Comparison of ENCODE assay signal across 11 cellular contexts in genomic region chr1:160117709-160118183, GRCh38. TPM values are rescaled to one million over a fixed set of nuclear protein-coding genes. Genes with fewer than 3 reads are reported as not detected.
DNase-seq lines count a peak whose midpoint lies in the region; ATAC-seq, FAIRE-seq and TF ChIP-seq lines count a peak whose summit lies in the region.
"Had no signal": no experiment of that assay in that cellular context is flagged by ENCODE, and none has a peak within 500 bp of the region (broad histone marks: within the 10 kb centered on the region; RNA-seq: fewer than 3 reads in every experiment).

No MANE protein-coding gene starts in this region.

- H3K23me2 ChIP-seq in H1 (ENCODE audit: low read depth, low read length) = peaks cover 8% of the 10 kb centered on the region; the same call in 1 of the 2 replicates

- H4K8ac ChIP-seq in H1 (ENCODE audit: extremely low read depth, insufficient read depth, low read length) = peak overlapping the region; percentile 57

- no peak for TF ChIP-seq POLR2A in H1 (IDR thresholded peaks at IDR 0.05; ENCODE audit: control extremely low read depth in 1 of 2, low read depth in 2 of 2, low read length in 2 of 2)

- H3K4me2 ChIP-seq in H1 (ENCODE audit: insufficient read depth in 1 of 2, low read depth in 2 of 2, low read length in 2 of 2) = peak overlapping the region; percentile 70 to 89

- no peak overlapping the region; a peak in 2 of 7 replicates for H3K9ac ChIP-seq in H1 (replicated peaks in 1 of 4; ENCODE audit: extremely low read depth in 1 of 4, low read depth in 3 of 4, low read length in 3 of 4)

- no peak overlapping the region for H2AFZ ChIP-seq in H1 (ENCODE audit: low read length)

- peak overlapping the region; percentile 75; the same call in 1 of the 2 replicates for H2AK5ac ChIP-seq in H1 (ENCODE audit: low read depth, low read length)

- no peak overlapping the region for H2BK120ac ChIP-seq in H1 (replicated peaks; ENCODE audit: low read depth, low read length)

- DNase-seq in NCI-H2227 (lab: John Stamatoyannopoulos, UW; ENCODE audit: unreplicated experiment) (peak; percentile 13), H1 (ENCODE audit: low read depth in 1 of 2, low spot score in 2 of 2) (no peak), left lobe of liver (ENCODE audit: low spot score) (no peak), substantia nigra (lab: John Stamatoyannopoulos, UW) (peak in 44 of 49 donors; percentile 18 to 95 (median 76)), NCI-H2107 (lab: John Stamatoyannopoulos, UW) (no peak), SHP77 (lab: John Stamatoyannopoulos, UW) (no peak), GF-D8 (lab: John Stamatoyannopoulos, UW) (no peak), OCI-M2 (lab: John Stamatoyannopoulos, UW; ENCODE audit: unreplicated experiment) (no peak)
- DNase-seq: Karpas-422; stimulated activated CD4-positive, alpha-beta T cell treated with anti-CD3 and anti-CD28 coated beads, Interleukin-2, amount 100 ng/mL, for 48 hours had no signal

- FAIRE-seq in H1 (lab: Jason Lieb, UNC) = no peak
- FAIRE-seq: endothelial cell of umbilical vein had no signal

- H2BK20ac ChIP-seq in H1 (ENCODE audit: low read length) = peak overlapping the region; percentile 75; the same call in 1 of the 2 replicates

- TF ChIP-seq EP300 in H1 (IDR thresholded peaks at IDR 0.05; ENCODE audit: borderline replicate concordance in 1 of 2, low read depth in 2 of 2, low read length in 2 of 2) = no peak

- H3K27ac ChIP-seq in H1 (ENCODE audit: low read depth, low read length) (no peak overlapping the region), substantia nigra (ENCODE audit: low read depth, low read length, poor library complexity, severe bottlenecking) (peak overlapping the region; percentile 54)

- peak overlapping the region; percentile 82 for H3K4ac ChIP-seq in H1 (replicated peaks; ENCODE audit: insufficient read length, low read depth, low read length)

- peaks cover 15 to 44% (median 32%) of the 10 kb centered on the region in 4 experiments for H3K4me1 ChIP-seq in H1 (replicated peaks in 1 of 4; ENCODE audit: control insufficient read depth in 3 of 4, insufficient read depth in 4 of 4, low read length in 3 of 4)

- peaks cover 0 to 8% of the 10 kb centered on the region in 2 experiments; a peak in 1 of 4 replicates for H3K79me2 ChIP-seq in H1 (ENCODE audit: control insufficient read depth in 1 of 2, insufficient read depth in 2 of 2, low read length in 2 of 2)

- H3K14ac ChIP-seq in H1 (ENCODE audit: insufficient read length) = peak overlapping the region; percentile 62

- CTCF ChIA-PET in H1 (lab: Charles Lee; ENCODE audit: partially characterized antibody) = interaction anchor here (0.7 to 18.1 kb wide), 24 partner anchors 9 to 329 kb away, joined by 3 to 256 read pairs (median 5); partner anchors contain the start of genes ATP1A4 and CASQ1

- H3K23ac ChIP-seq in H1 (ENCODE audit: insufficient read length) = no peak overlapping the region

- WGBS in H1 (ENCODE audit: extremely low coverage in 1 of 2, insufficient coverage in 1 of 2, insufficient read length in 1 of 2, insufficient replicate concordance in 2 of 2, low coverage in 1 of 2, low lambda C conversion rate in 2 of 2, missing lambda C conversion rate in 1 of 2), 2 experiments = 44% methylated on average over 6 of the region's 8 CpGs; no CpG with 5 or more reads in 1 of the 2 experiments

- no peaks in the 10 kb centered on the region; a peak in 1 of 7 replicates for H3K27me3 ChIP-seq in H1 (replicated peaks in 1 of 4; ENCODE audit: control insufficient read depth in 3 of 4, extremely low read depth in 1 of 4, insufficient read depth in 3 of 4, low read length in 3 of 4)

- TF ChIP-seq CTCF in H1 (IDR thresholded peaks at IDR 0.05; ENCODE audit: control extremely low read depth in 1 of 3, insufficient read depth in 1 of 3, low read depth in 1 of 3, low read length in 3 of 3) = no peak

- H2BK5ac ChIP-seq in H1 (ENCODE audit: low read depth, low read length) = peak overlapping the region; percentile 68; the same call in 1 of the 2 replicates

- peaks cover 0 to 10% (median 5%) of the 10 kb centered on the region in 4 experiments; a peak in 3 of 8 replicates for H3K36me3 ChIP-seq in H1 (ENCODE audit: control insufficient read depth in 2 of 4, insufficient read depth in 4 of 4, low read length in 3 of 4)

- peaks cover 0 to 1% of the 10 kb centered on the region in 2 experiments for H4K20me1 ChIP-seq in H1 (replicated peaks in 1 of 2; ENCODE audit: control insufficient read depth in 1 of 2, insufficient read depth in 2 of 2, low read length in 2 of 2)

- POLR2A ChIA-PET in H1 (lab: Charles Lee; ENCODE audit: partially characterized antibody) = interaction anchor here (1.3 to 3.8 kb wide), 8 partner anchors 9 to 167 kb away, joined by 4 to 31 read pairs (median 6); partner anchors contain the start of gene PEX19

- H3K79me1 ChIP-seq in H1 (ENCODE audit: low read depth, low read length) = no peaks in the 10 kb centered on the region

- H2BK15ac ChIP-seq in H1 (ENCODE audit: low read length) = peak overlapping the region; percentile 83; the same call in 1 of the 2 replicates

- H4K5ac ChIP-seq in H1 (ENCODE audit: insufficient read length, low read depth, low read length) = no peak overlapping the region

- no peak overlapping the region; the same call in 1 of the 2 replicates for H3K18ac ChIP-seq in H1 (ENCODE audit: extremely low read depth, low read length)

- no peaks in the 10 kb centered on the region for H3K9me3 ChIP-seq in H1 (ENCODE audit: insufficient read depth in 2 of 2, low read depth in 1 of 2, low read length in 1 of 2)

- H3K56ac ChIP-seq in H1 (replicated peaks; ENCODE audit: insufficient read length, low read depth, low read length) = no peak overlapping the region

- peak; percentile 46 for ATAC-seq in left lobe of liver

- peak overlapping the region; percentile 94 for H4K91ac ChIP-seq in H1 (replicated peaks; ENCODE audit: insufficient read length, low read length)

- H2BK12ac ChIP-seq in H1 (ENCODE audit: low read depth, low read length) = no peak overlapping the region; the same call in 1 of the 2 replicates

- no peak for TF ChIP-seq RAD21 in H1 (IDR thresholded peaks at IDR 0.05 in 1 of 2, conservative IDR thresholded peaks at IDR 0.05 in 1 of 2; ENCODE audit: low read depth in 2 of 2, low read length in 2 of 2)

- H3K4me3 ChIP-seq in H1 (ENCODE audit: extremely low read depth in 1 of 4, insufficient read depth in 2 of 4, low read depth in 3 of 4, low read length in 4 of 4) = peak overlapping the region in 1 of 4 experiments; percentile 59; a peak in 3 of 8 replicates

RNA-seq across cellular contexts. Expression of gene ATP1A2, which starts 2.2 kb away (rescaled TPM):
- 34.8 and 39.7 TPM in 2 replicates for total RNA-seq in H1 (2021; fragmentation: NEBNext Ultra II Directional; extraction: Animal tissue kit (Norgen Biotek cat#: 25700))
- 40.8 and 54.2 TPM in 2 replicates for polyA plus RNA-seq in H1 (2011; rRNA removed)
- polyA plus RNA-seq in H1 (2011; cell fraction: cytosol; rRNA removed) = 60.3 TPM
- polyA plus RNA-seq in H1 (2011; cell fraction: nucleus; rRNA removed) = 193 TPM
- polyA plus RNA-seq in H1 (2012, experiment 1 of 2) = 41.3 to 57.9 TPM (median 44.4 TPM) in 4 replicates
- polyA plus RNA-seq in H1 (2012, experiment 2 of 2) = 14.0 TPM
- 23.7 TPM for polyA plus RNA-seq in H1 (2013, experiment 1 of 2)
- 22.3 TPM for polyA plus RNA-seq in H1 (2013, experiment 2 of 2)
- 103 and 110 TPM in 2 replicates for polyA minus RNA-seq in H1 (2011; rRNA and poly(A)+ RNA removed)
- 45.0 TPM for polyA minus RNA-seq in H1 (2011; cell fraction: cytosol; rRNA and poly(A)+ RNA removed)
- polyA minus RNA-seq in H1 (2011; cell fraction: nucleus; rRNA and poly(A)+ RNA removed) = 77.4 TPM
- 0.45 TPM for total RNA-seq in left lobe of liver
- total RNA-seq: endothelial cell of umbilical vein had no signal
- polyA plus RNA-seq: endothelial cell of umbilical vein had no signal

RNA-seq across cellular contexts. Expression of gene IGSF8, which starts 19.3 kb away (rescaled TPM):
- total RNA-seq in H1 (2021; fragmentation: NEBNext Ultra II Directional; extraction: Animal tissue kit (Norgen Biotek cat#: 25700)) = 69.6 and 71.2 TPM in 2 replicates
- 132 and 166 TPM in 2 replicates for polyA plus RNA-seq in H1 (2011; rRNA removed)
- 103 TPM for polyA plus RNA-seq in H1 (2011; cell fraction: cytosol; rRNA removed)
- 322 TPM for polyA plus RNA-seq in H1 (2011; cell fraction: nucleus; rRNA removed)
- 55.1 to 95.1 TPM (median 90.2 TPM) in 4 replicates for polyA plus RNA-seq in H1 (2012, experiment 1 of 2)
- 79.5 TPM for polyA plus RNA-seq in H1 (2012, experiment 2 of 2)
- polyA plus RNA-seq in H1 (2013, experiment 1 of 2) = 88.6 TPM
- polyA plus RNA-seq in H1 (2013, experiment 2 of 2) = 77.7 TPM
- polyA minus RNA-seq in H1 (2011; rRNA and poly(A)+ RNA removed) = 34.3 and 46.3 TPM in 2 replicates
- polyA minus RNA-seq in H1 (2011; cell fraction: cytosol; rRNA and poly(A)+ RNA removed) = 47.9 TPM
- 57.2 TPM for polyA minus RNA-seq in H1 (2011; cell fraction: nucleus; rRNA and poly(A)+ RNA removed)
- total RNA-seq in left lobe of liver = 54.5 TPM

RNA-seq across cellular contexts. Expression of gene ATP1A4, which starts 33.7 kb away (rescaled TPM):
- 0.57 and 0.61 TPM in 2 replicates for total RNA-seq in H1 (2021; fragmentation: NEBNext Ultra II Directional; extraction: Animal tissue kit (Norgen Biotek cat#: 25700))
- polyA plus RNA-seq in H1 (2011; rRNA removed) = 0.48 and 0.80 TPM in 2 replicates
- polyA plus RNA-seq in H1 (2011; cell fraction: cytosol; rRNA removed) = 0.62 TPM
- polyA plus RNA-seq in H1 (2011; cell fraction: nucleus; rRNA removed) = 1.1 TPM
- polyA plus RNA-seq in H1 (2012, experiment 1 of 2) = 0.39 to 0.72 TPM (median 0.42 TPM) in 4 replicates
- 0.09 TPM for polyA plus RNA-seq in H1 (2012, experiment 2 of 2)
- 0.51 TPM for polyA plus RNA-seq in H1 (2013, experiment 1 of 2)
- 0.53 TPM for polyA plus RNA-seq in H1 (2013, experiment 2 of 2)
- polyA minus RNA-seq in H1 (2011; rRNA and poly(A)+ RNA removed) = 0.44 and 0.63 TPM in 2 replicates
- 0.66 TPM for polyA minus RNA-seq in H1 (2011; cell fraction: cytosol; rRNA and poly(A)+ RNA removed)
- 0.40 TPM for polyA minus RNA-seq in H1 (2011; cell fraction: nucleus; rRNA and poly(A)+ RNA removed)
- total RNA-seq in left lobe of liver = not detected
- total RNA-seq: endothelial cell of umbilical vein had no signal
- polyA plus RNA-seq: endothelial cell of umbilical vein had no signal

RNA-seq across cellular contexts. Expression of gene KCNJ9, which starts 36.4 kb away (rescaled TPM):
- total RNA-seq in H1 (2021; fragmentation: NEBNext Ultra II Directional; extraction: Animal tissue kit (Norgen Biotek cat#: 25700)) = 0.08 and 0.13 TPM in 2 replicates
- 0.02 and 0.11 TPM in 2 replicates for polyA plus RNA-seq in H1 (2011; rRNA removed)
- polyA plus RNA-seq in H1 (2011; cell fraction: cytosol; rRNA removed) = 0.08 TPM
- 0.14 TPM for polyA plus RNA-seq in H1 (2011; cell fraction: nucleus; rRNA removed)
- 0.10 to 0.19 TPM (median 0.12 TPM) in 3 of 4 replicates, not detected in the other for polyA plus RNA-seq in H1 (2012, experiment 1 of 2)
- 0.03 TPM for polyA plus RNA-seq in H1 (2012, experiment 2 of 2)
- polyA plus RNA-seq in H1 (2013, experiment 1 of 2) = 0.02 TPM
- polyA plus RNA-seq in H1 (2013, experiment 2 of 2) = 0.04 TPM
- polyA minus RNA-seq in H1 (2011; rRNA and poly(A)+ RNA removed) = 0.13 TPM in 1 of 2 replicates, not detected in the other
- polyA minus RNA-seq in H1 (2011; cell fraction: cytosol; rRNA and poly(A)+ RNA removed) = not detected
- not detected for polyA minus RNA-seq in H1 (2011; cell fraction: nucleus; rRNA and poly(A)+ RNA removed)
- total RNA-seq in left lobe of liver = not detected
- total RNA-seq: endothelial cell of umbilical vein had no signal
- polyA plus RNA-seq: endothelial cell of umbilical vein had no signal

RNA-seq across cellular contexts. Expression of gene KCNJ10, which starts 47.8 kb away (rescaled TPM):
- total RNA-seq in H1 (2021; fragmentation: NEBNext Ultra II Directional; extraction: Animal tissue kit (Norgen Biotek cat#: 25700)) = 2.2 and 2.4 TPM in 2 replicates
- polyA plus RNA-seq in H1 (2011; rRNA removed) = 1.7 and 3.5 TPM in 2 replicates
- polyA plus RNA-seq in H1 (2011; cell fraction: cytosol; rRNA removed) = 1.5 TPM
- 4.7 TPM for polyA plus RNA-seq in H1 (2011; cell fraction: nucleus; rRNA removed)
- polyA plus RNA-seq in H1 (2012, experiment 1 of 2) = 1.1 to 1.8 TPM (median 1.4 TPM) in 4 replicates
- polyA plus RNA-seq in H1 (2012, experiment 2 of 2) = 0.59 TPM
- 1.5 TPM for polyA plus RNA-seq in H1 (2013, experiment 1 of 2)
- 1.2 TPM for polyA plus RNA-seq in H1 (2013, experiment 2 of 2)
- polyA minus RNA-seq in H1 (2011; rRNA and poly(A)+ RNA removed) = 3.5 and 3.7 TPM in 2 replicates
- polyA minus RNA-seq in H1 (2011; cell fraction: cytosol; rRNA and poly(A)+ RNA removed) = 0.73 TPM
- 1.7 TPM for polyA minus RNA-seq in H1 (2011; cell fraction: nucleus; rRNA and poly(A)+ RNA removed)
- total RNA-seq in left lobe of liver = 0.28 TPM
- total RNA-seq: endothelial cell of umbilical vein had no signal
- polyA plus RNA-seq: endothelial cell of umbilical vein had no signal

Comparison
In these comparisons a context has a peak if more than half of its experiments do, and no peak if none do; other contexts are left out.
1. DNase-seq: peak in NCI-H2227 (single experiment) and substantia nigra (44 of 49); none in H1 (0 of 2), left lobe of liver (single experiment), NCI-H2107 (single experiment), SHP77 (0 of 2), GF-D8 (single experiment) and OCI-M2 (single experiment).
2. RNA of gene ATP1A2, which starts 2.2 kb away (total RNA-seq): 34.8 to 39.7 TPM in H1; 0.45 TPM in left lobe of liver (single experiment); every median in the first group is over 10 times any median in the second.